ENCODE assay signal across 9 cellular contexts in genomic region chr6:33407132-33407718, GRCh38. TPM values are rescaled to one million over a fixed set of nuclear protein-coding genes. Genes with fewer than 3 reads are reported as not detected.
DNase-seq lines count a peak whose midpoint lies in the region; ATAC-seq and TF ChIP-seq lines count a peak whose summit lies in the region.
"Had no signal": no experiment of that assay in that cellular context is flagged by ENCODE, and none has a peak within 500 bp of the region (broad histone marks: within the 10 kb centered on the region; RNA-seq: fewer than 3 reads in every experiment).

No MANE protein-coding gene starts in this region.

- no peak overlapping the region for H3K4me3 Mint-ChIP-seq in type B pancreatic cell
- H3K4me3 Mint-ChIP-seq in activated T-helper 17 cell treated with anti-CD3 and anti-CD28 coated beads, Interleukin-2, amount 50 U/mL, for 72 hours, result no peak overlapping the region

- ATAC-seq in heart right ventricle (no peak), GM19452 (IDR thresholded peaks at IDR 0.05; ENCODE audit: unreplicated experiment) (no peak)
- ATAC-seq in activated T-helper 17 cell treated with anti-CD3 and anti-CD28 coated beads, Interleukin-2, amount 50 U/mL, for 72 hours (replicated peaks), result no peak

- H4K20me1 ChIP-seq in PC-9 (ENCODE audit: insufficient read depth), result no peaks in the 10 kb centered on the region

- 0 out of 2 replicates have a peak, but pooled peaks cover 9% of the 10 kb centered on the region for H3K79me2 ChIP-seq in PC-9 (ENCODE audit: low read depth)

- DNase-seq in heart right ventricle, result no peak
- no peak for DNase-seq in right atrium auricular region (ENCODE audit: low spot score)
- DNase-seq in PC-9, result no peak
- peak; percentile 63 for DNase-seq in epithelial cell of esophagus (ENCODE audit: low read depth)
- no peak for DNase-seq in type B pancreatic cell (ENCODE audit: extremely low spot score, unreplicated experiment)
- DNase-seq in GOT3 (lab: John Stamatoyannopoulos, UW), result no peak
- DNase-seq: activated gamma-delta T cell had no signal

- 75 to 76% methylated on average over 5 of the region's 5 CpGs for WGBS in heart right ventricle, 2 donors

- H3K4me2 ChIP-seq in PC-9, result no peak overlapping the region

- H3K4me3 ChIP-seq in heart right ventricle, result no peak overlapping the region
- no peak overlapping the region for H3K4me3 ChIP-seq in right atrium auricular region
- H3K4me3 ChIP-seq in PC-9, result no peak overlapping the region
- no peak overlapping the region for H3K4me3 ChIP-seq in epithelial cell of esophagus (ENCODE audit: low read length)

- H3K27me3 ChIP-seq in heart right ventricle, result no peaks in the 10 kb centered on the region
- no peaks in the 10 kb centered on the region for H3K27me3 ChIP-seq in right atrium auricular region
- H3K27me3 ChIP-seq in PC-9 (ENCODE audit: insufficient read depth, low read depth), result no peaks in the 10 kb centered on the region

- H3F3A ChIP-seq in PC-9 (ENCODE audit: insufficient read depth, low read depth), result peaks cover 31% of the 10 kb centered on the region

- BruUV-seq in PC-9 (replicated peaks; lab: Mats Ljungman, UMichigan), result no TSS peak

- intact Hi-C loops in heart right ventricle (cut with DNase I), result no loop called here
- intact Hi-C loops in PC-9 (cut with micrococcal nuclease; ENCODE audit: unreplicated experiment), result no loop called here

- H3K27ac ChIP-seq in heart right ventricle, result no peak overlapping the region
- H3K27ac ChIP-seq in right atrium auricular region, result no peak overlapping the region
- H3K27ac ChIP-seq in PC-9, result no peak overlapping the region

- no peaks in the 10 kb centered on the region for H3K9me3 Mint-ChIP-seq in type B pancreatic cell
- H3K9me3 Mint-ChIP-seq in activated T-helper 17 cell treated with anti-CD3 and anti-CD28 coated beads, Interleukin-2, amount 50 U/mL, for 72 hours, result no peaks in the 10 kb centered on the region

- no peaks in the 10 kb centered on the region for H3K9me2 ChIP-seq in PC-9 (ENCODE audit: insufficient read depth)

- H3K4me1 ChIP-seq in heart right ventricle (peaks cover 2 to 12% (median 9%) of the 10 kb centered on the region in 9 donors), right atrium auricular region (peaks cover 0 to 18% of the 10 kb centered on the region in 2 donors), PC-9 (replicated peaks; ENCODE audit: insufficient read depth) (peaks cover 11% of the 10 kb centered on the region; the same call in 1 of the 2 replicates)

- POLR2A ChIA-PET in PC-9 (lab: Charles Lee; ENCODE audit: unreplicated experiment), result interaction anchor here (0.6 kb wide), 1 partner anchor 1257 kb away, joined by 4 read pairs; no protein-coding TSS in a partner anchor

- CTCF ChIA-PET in PC-9 (lab: Charles Lee), result no interaction called here

- H3K36me3 ChIP-seq in heart right ventricle (peaks cover 0 to 29% (median 0%) of the 10 kb centered on the region in 9 donors), right atrium auricular region (no peaks in the 10 kb centered on the region), PC-9 (ENCODE audit: low read depth) (peaks cover 11% of the 10 kb centered on the region; the same call in 1 of the 2 replicates)

- H3K27ac Mint-ChIP-seq in type B pancreatic cell, result peak overlapping the region; percentile 32
- no peak overlapping the region for H3K27ac Mint-ChIP-seq in activated T-helper 17 cell treated with anti-CD3 and anti-CD28 coated beads, Interleukin-2, amount 50 U/mL, for 72 hours

- H3K27me3 Mint-ChIP-seq in type B pancreatic cell, result no peaks in the 10 kb centered on the region
- no peaks in the 10 kb centered on the region for H3K27me3 Mint-ChIP-seq in activated T-helper 17 cell treated with anti-CD3 and anti-CD28 coated beads, Interleukin-2, amount 50 U/mL, for 72 hours

- TF ChIP-seq CTCF in heart right ventricle (IDR thresholded peaks at IDR 0.05), result peak in 6 of 9 donors; percentile 13 to 46 (median 34)
- TF ChIP-seq CTCF in right atrium auricular region (IDR thresholded peaks at IDR 0.05), result peak in 1 of 2 donors; percentile 14
- peak; percentile 56 for TF ChIP-seq CTCF in PC-9 (conservative IDR thresholded peaks at IDR 0.05)
- TF ChIP-seq CTCF in epithelial cell of esophagus (IDR thresholded peaks at IDR 0.05; ENCODE audit: insufficient read depth, low read depth, low read length, missing control alignments), result peak; percentile 45
- TF ChIP-seq CTCF in type B pancreatic cell (conservative IDR thresholded peaks at IDR 0.05), result peak; percentile 51

- H3K4me1 Mint-ChIP-seq in type B pancreatic cell (ENCODE audit: unreplicated experiment), result peaks cover 10% of the 10 kb centered on the region
- peaks cover 26% of the 10 kb centered on the region for H3K4me1 Mint-ChIP-seq in activated T-helper 17 cell treated with anti-CD3 and anti-CD28 coated beads, Interleukin-2, amount 50 U/mL, for 72 hours

- H3K9me3 ChIP-seq in heart right ventricle, result no peaks in the 10 kb centered on the region
- H3K9me3 ChIP-seq in right atrium auricular region, result no peaks in the 10 kb centered on the region
- no peaks in the 10 kb centered on the region for H3K9me3 ChIP-seq in PC-9 (ENCODE audit: insufficient read depth, low read depth)

- peaks cover 10% of the 10 kb centered on the region for H3K36me3 Mint-ChIP-seq in type B pancreatic cell
- H3K36me3 Mint-ChIP-seq in activated T-helper 17 cell treated with anti-CD3 and anti-CD28 coated beads, Interleukin-2, amount 50 U/mL, for 72 hours (ENCODE audit: low read depth), result peaks cover 75% of the 10 kb centered on the region

- H2AFZ ChIP-seq in PC-9, result no peak overlapping the region

RNA-seq across cellular contexts. Expression of gene PHF1, which starts 3.6 kb away (rescaled TPM):
- 10 to 100 TPM; 36.2 to 61.2 (median 48.9) TPM for total RNA-seq in heart right ventricle
- polyA plus RNA-seq in heart right ventricle, result 100 to 1,000 TPM in 1 of 2 donors, 10 to 100 TPM in 1; 59.5 to 125 TPM
- total RNA-seq in right atrium auricular region, result 10 to 100 TPM; 51.8 to 69.8 TPM
- total RNA-seq in PC-9 (2021), result 47.6 and 52.0 TPM in 2 replicates
- total RNA-seq in type B pancreatic cell (ENCODE audit: low replicate concordance), result 23.8 and 49.6 TPM in 2 replicates
- 100 to 1,000 TPM in 1 of 2 donors, 10 to 100 TPM in 1; 27.2 to 133 TPM for total RNA-seq in activated T-helper 17 cell treated with anti-CD3 and anti-CD28 coated beads, Interleukin-2, amount 50 U/mL, for 72 hours

RNA-seq across cellular contexts. Expression of gene CUTA, which starts 10.7 kb away (rescaled TPM):
- total RNA-seq in heart right ventricle, result 100 to 1,000 TPM in 9 of 10 donors, 10 to 100 TPM in 1; 99.8 to 132 (median 114) TPM
- polyA plus RNA-seq in heart right ventricle, result 100 to 1,000 TPM in 1 of 2 donors, 10 to 100 TPM in 1; 94.7 to 161 TPM
- 100 to 1,000 TPM; 118 to 119 TPM for total RNA-seq in right atrium auricular region
- total RNA-seq in PC-9 (2021), result 213 and 220 TPM in 2 replicates
- 212 and 278 TPM in 2 replicates for total RNA-seq in type B pancreatic cell (ENCODE audit: low replicate concordance)
- total RNA-seq in activated T-helper 17 cell treated with anti-CD3 and anti-CD28 coated beads, Interleukin-2, amount 50 U/mL, for 72 hours, result 100 to 1,000 TPM; 163 to 248 TPM

RNA-seq across cellular contexts. Expression of gene SYNGAP1, which starts 12.6 kb away (rescaled TPM):
- 1 to 10 TPM; 3.6 to 8.5 (median 5.7) TPM for total RNA-seq in heart right ventricle
- polyA plus RNA-seq in heart right ventricle, result 10 to 100 TPM in 1 of 2 donors, 1 to 10 TPM in 1; 3.1 to 10.2 TPM
- 10 to 100 TPM in 1 of 2 donors, 1 to 10 TPM in 1; 3.6 to 10.1 TPM for total RNA-seq in right atrium auricular region
- 13.6 and 17.7 TPM in 2 replicates for total RNA-seq in PC-9 (2021)
- 18.4 and 74.1 TPM in 2 replicates for total RNA-seq in type B pancreatic cell (ENCODE audit: low replicate concordance)
- 100 to 1,000 TPM in 1 of 2 donors, 10 to 100 TPM in 1; 43.2 to 156 TPM for total RNA-seq in activated T-helper 17 cell treated with anti-CD3 and anti-CD28 coated beads, Interleukin-2, amount 50 U/mL, for 72 hours

RNA-seq across cellular contexts. Expression of gene KIFC1, which starts 15.6 kb away (rescaled TPM):
- total RNA-seq in heart right ventricle (1 to 10 TPM in 2 of 10 donors, under 1 TPM in 6, not detected in 2; 0.09 to 6.1 (median 0.36) TPM), right atrium auricular region (1 to 10 TPM in 1 of 2 donors, under 1 TPM in 1; 0.59 to 1.6 TPM), PC-9 (2021) (82.9 and 91.4 TPM in 2 replicates), type B pancreatic cell (ENCODE audit: low replicate concordance) (28.0 and 67.7 TPM in 2 replicates)
- under 1 TPM; 0.28 to 0.29 TPM for polyA plus RNA-seq in heart right ventricle
- total RNA-seq in activated T-helper 17 cell treated with anti-CD3 and anti-CD28 coated beads, Interleukin-2, amount 50 U/mL, for 72 hours, result 100 to 1,000 TPM; 101 to 108 TPM

RNA-seq across cellular contexts. Expression of gene ZBTB9, which starts 47.2 kb away (rescaled TPM):
- 1 to 10 TPM; 2.7 to 6.5 (median 4.9) TPM for total RNA-seq in heart right ventricle
- polyA plus RNA-seq in heart right ventricle, result 1 to 10 TPM; 1.2 to 4.3 TPM
- total RNA-seq in right atrium auricular region, result 1 to 10 TPM; 1.3 to 4.1 TPM
- 7.9 and 8.4 TPM in 2 replicates for total RNA-seq in PC-9 (2021)
- total RNA-seq in type B pancreatic cell (ENCODE audit: low replicate concordance), result 11.3 and 14.5 TPM in 2 replicates
- 10 to 100 TPM; 11.6 to 12.5 TPM for total RNA-seq in activated T-helper 17 cell treated with anti-CD3 and anti-CD28 coated beads, Interleukin-2, amount 50 U/mL, for 72 hours
